In the genomic region with DNA sequence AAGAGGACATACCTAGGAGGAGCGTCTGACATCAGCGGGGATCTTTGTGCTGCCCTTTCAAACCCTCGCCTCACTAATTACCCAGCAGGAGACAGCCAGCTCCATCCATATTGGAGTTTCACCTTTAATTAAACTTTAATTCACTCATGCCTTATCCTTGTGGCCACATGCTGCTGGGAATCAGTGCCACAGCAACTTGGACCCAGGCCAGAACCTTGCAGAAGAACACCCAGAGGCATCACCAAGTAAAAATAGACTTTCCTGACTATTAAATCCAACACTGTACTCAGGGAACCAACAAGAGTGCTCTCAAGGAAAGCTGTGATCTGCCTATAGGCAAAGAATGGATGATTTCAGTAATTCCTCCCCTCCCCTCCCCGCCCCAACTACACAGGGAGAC, we compare ENCODE assay signal across 1 cellular context.
TF ChIP-seq lines count a peak whose summit lies in the region.

No MANE protein-coding gene starts in this region.

TF ChIP-seq in GM23338, 12 proteins besides CTCF, POLR2A, EP300 and RAD21 (continued from another document):
- TF ChIP-seq, protein P1, sequence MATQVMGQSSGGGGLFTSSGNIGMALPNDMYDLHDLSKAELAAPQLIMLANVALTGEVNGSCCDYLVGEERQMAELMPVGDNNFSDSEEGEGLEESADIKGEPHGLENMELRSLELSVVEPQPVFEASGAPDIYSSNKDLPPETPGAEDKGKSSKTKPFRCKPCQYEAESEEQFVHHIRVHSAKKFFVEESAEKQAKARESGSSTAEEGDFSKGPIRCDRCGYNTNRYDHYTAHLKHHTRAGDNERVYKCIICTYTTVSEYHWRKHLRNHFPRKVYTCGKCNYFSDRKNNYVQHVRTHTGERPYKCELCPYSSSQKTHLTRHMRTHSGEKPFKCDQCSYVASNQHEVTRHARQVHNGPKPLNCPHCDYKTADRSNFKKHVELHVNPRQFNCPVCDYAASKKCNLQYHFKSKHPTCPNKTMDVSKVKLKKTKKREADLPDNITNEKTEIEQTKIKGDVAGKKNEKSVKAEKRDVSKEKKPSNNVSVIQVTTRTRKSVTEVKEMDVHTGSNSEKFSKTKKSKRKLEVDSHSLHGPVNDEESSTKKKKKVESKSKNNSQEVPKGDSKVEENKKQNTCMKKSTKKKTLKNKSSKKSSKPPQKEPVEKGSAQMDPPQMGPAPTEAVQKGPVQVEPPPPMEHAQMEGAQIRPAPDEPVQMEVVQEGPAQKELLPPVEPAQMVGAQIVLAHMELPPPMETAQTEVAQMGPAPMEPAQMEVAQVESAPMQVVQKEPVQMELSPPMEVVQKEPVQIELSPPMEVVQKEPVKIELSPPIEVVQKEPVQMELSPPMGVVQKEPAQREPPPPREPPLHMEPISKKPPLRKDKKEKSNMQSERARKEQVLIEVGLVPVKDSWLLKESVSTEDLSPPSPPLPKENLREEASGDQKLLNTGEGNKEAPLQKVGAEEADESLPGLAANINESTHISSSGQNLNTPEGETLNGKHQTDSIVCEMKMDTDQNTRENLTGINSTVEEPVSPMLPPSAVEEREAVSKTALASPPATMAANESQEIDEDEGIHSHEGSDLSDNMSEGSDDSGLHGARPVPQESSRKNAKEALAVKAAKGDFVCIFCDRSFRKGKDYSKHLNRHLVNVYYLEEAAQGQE (IDR thresholded peaks at IDR 0.05; ENCODE audit: unreplicated experiment) = no peak
TF ChIP-seq in GM23338: peak in this region for 0.
